Comparison of ENCODE assay signal across 12 cellular contexts in genomic region chr2:175136334-175137215, GRCh38. TPM values are rescaled to one million over a fixed set of nuclear protein-coding genes. Genes with fewer than 3 reads are reported as not detected.
DNase-seq lines count a peak whose midpoint lies in the region; ATAC-seq, FAIRE-seq and TF ChIP-seq lines count a peak whose summit lies in the region.
"Had no signal": no experiment of that assay in that cellular context is flagged by ENCODE, and none has a peak within 500 bp of the region (broad histone marks: within the 10 kb centered on the region; RNA-seq: fewer than 3 reads in every experiment).

No MANE protein-coding gene starts in this region.

- H3K36me3 Mint-ChIP-seq in activated T-helper 2 cell treated with anti-CD3 and anti-CD28 coated beads, Interferon-gamma antibody, Interleukin-2, Interleukin-4, amounts not matched to agents 10 μg/mL and 5 μg/mL and 100 μg/mL, durations not matched to agents 14 hours and 24 hours and 36 hours (ENCODE audit: low read depth) = peaks cover 55% of the 10 kb centered on the region

- no peak for DNase-seq in GM12892 (ENCODE audit: insufficient read length)
- no peak for DNase-seq in activated T-helper 2 cell treated with anti-CD3 and anti-CD28 coated beads, Interferon-gamma antibody, Interleukin-2, Interleukin-4, amounts not matched to agents 10 μg/mL and 5 μg/mL and 100 μg/mL, durations not matched to agents 14 hours and 24 hours and 36 hours (ENCODE audit: low spot score)
- no peak for DNase-seq in esophagus muscularis mucosa (ENCODE audit: extremely low spot score)
- no peak for DNase-seq in stimulated activated CD4-positive, alpha-beta T cell treated with anti-CD3 and anti-CD28 coated beads, Interleukin-4, amount 100 ng/mL, for 24 hours
- DNase-seq in DMS 273 (lab: John Stamatoyannopoulos, UW; ENCODE audit: unreplicated experiment) = no peak
- DNase-seq: left colon, occipital lobe, Peyer's patch had no signal

- TF ChIP-seq CTCF in esophagus muscularis mucosa (IDR thresholded peaks at IDR 0.05) = no peak

- intact Hi-C loops in activated T-helper 2 cell treated with anti-CD3 and anti-CD28 coated beads, Interferon-gamma antibody, Interleukin-2, Interleukin-4, amounts not matched to agents 10 μg/mL and 5 μg/mL and 100 μg/mL, durations not matched to agents 14 hours and 24 hours and 36 hours (cut with micrococcal nuclease) = no loop called here
- intact Hi-C loops in esophagus muscularis mucosa (cut with DNase I) = no loop called here

- H3K27ac ChIP-seq in esophagus muscularis mucosa (replicated peaks in 1 of 4) = no peak overlapping the region
- H3K27ac ChIP-seq: Peyer's patch had no signal

- peaks cover 4 to 16% (median 9%) of the 10 kb centered on the region in 4 donors for H3K36me3 ChIP-seq in esophagus muscularis mucosa

- H3K27me3 Mint-ChIP-seq in activated T-helper 2 cell treated with anti-CD3 and anti-CD28 coated beads, Interferon-gamma antibody, Interleukin-2, Interleukin-4, amounts not matched to agents 10 μg/mL and 5 μg/mL and 100 μg/mL, durations not matched to agents 14 hours and 24 hours and 36 hours (ENCODE audit: low read depth) = no peaks in the 10 kb centered on the region

- no peak overlapping the region for H3K27ac Mint-ChIP-seq in activated T-helper 2 cell treated with anti-CD3 and anti-CD28 coated beads, Interferon-gamma antibody, Interleukin-2, Interleukin-4, amounts not matched to agents 10 μg/mL and 5 μg/mL and 100 μg/mL, durations not matched to agents 14 hours and 24 hours and 36 hours

- no peaks in the 10 kb centered on the region for H3K9me3 ChIP-seq in esophagus muscularis mucosa
- H3K9me3 ChIP-seq: Peyer's patch had no signal

- TF ChIP-seq POLR2A in GM12892 (IDR thresholded peaks at IDR 0.05; ENCODE audit: low read depth, low read length) (no peak), esophagus muscularis mucosa (IDR thresholded peaks at IDR 0.05; ENCODE audit: low read depth) (no peak)

- no peak overlapping the region for H3K4me3 Mint-ChIP-seq in activated T-helper 2 cell treated with anti-CD3 and anti-CD28 coated beads, Interferon-gamma antibody, Interleukin-2, Interleukin-4, amounts not matched to agents 10 μg/mL and 5 μg/mL and 100 μg/mL, durations not matched to agents 14 hours and 24 hours and 36 hours (ENCODE audit: low read depth)

- H3K4me1 Mint-ChIP-seq in activated T-helper 2 cell treated with anti-CD3 and anti-CD28 coated beads, Interferon-gamma antibody, Interleukin-2, Interleukin-4, amounts not matched to agents 10 μg/mL and 5 μg/mL and 100 μg/mL, durations not matched to agents 14 hours and 24 hours and 36 hours (ENCODE audit: low read depth) = peaks cover 31% of the 10 kb centered on the region

- H3K27me3 ChIP-seq in esophagus muscularis mucosa = no peaks in the 10 kb centered on the region
- H3K27me3 ChIP-seq: Peyer's patch had no signal

- H3K4me3 ChIP-seq in esophagus muscularis mucosa = no peak overlapping the region
- H3K4me3 ChIP-seq: Peyer's patch had no signal

- ATAC-seq in GM19351 (IDR thresholded peaks at IDR 0.05; ENCODE audit: unreplicated experiment) (peak; percentile 83), HG02678 (IDR thresholded peaks at IDR 0.05; ENCODE audit: unreplicated experiment) (peak; percentile 84), HG03575 (IDR thresholded peaks at IDR 0.05; ENCODE audit: extremely low read depth, insufficient number of reproducible peaks, low FRiP score, unreplicated experiment) (peak; percentile 70)

- no peaks in the 10 kb centered on the region for H3K9me3 Mint-ChIP-seq in activated T-helper 2 cell treated with anti-CD3 and anti-CD28 coated beads, Interferon-gamma antibody, Interleukin-2, Interleukin-4, amounts not matched to agents 10 μg/mL and 5 μg/mL and 100 μg/mL, durations not matched to agents 14 hours and 24 hours and 36 hours

- FAIRE-seq in GM12892 (lab: Jason Lieb, UNC) = peak; percentile 67
- FAIRE-seq: TTC549 had no signal

- no peak for TF ChIP-seq EP300 in esophagus muscularis mucosa (IDR thresholded peaks at IDR 0.05)

- H3K4me1 ChIP-seq in esophagus muscularis mucosa = peaks cover 7 to 31% (median 16%) of the 10 kb centered on the region in 4 donors

RNA-seq across cellular contexts. Expression of gene ATF2, which starts 31.4 kb away (rescaled TPM):
- polyA plus RNA-seq in GM12892 (2012; ENCODE audit: missing spikeins) = 29.3 TPM
- 64.0 and 65.9 TPM in 2 replicates for total RNA-seq in activated T-helper 2 cell treated with anti-CD3 and anti-CD28 coated beads, Interferon-gamma antibody, Interleukin-2, Interleukin-4, amounts not matched to agents 10 μg/mL and 5 μg/mL and 100 μg/mL, durations not matched to agents 14 hours and 24 hours and 36 hours
- 10 to 100 TPM; 36.5 to 48.6 (median 43.5) TPM for total RNA-seq in esophagus muscularis mucosa

RNA-seq across cellular contexts. Expression of gene ATP5MC3, which starts 44.9 kb away (rescaled TPM):
- 483 TPM for polyA plus RNA-seq in GM12892 (2012; ENCODE audit: missing spikeins)
- total RNA-seq in activated T-helper 2 cell treated with anti-CD3 and anti-CD28 coated beads, Interferon-gamma antibody, Interleukin-2, Interleukin-4, amounts not matched to agents 10 μg/mL and 5 μg/mL and 100 μg/mL, durations not matched to agents 14 hours and 24 hours and 36 hours = 417 and 424 TPM in 2 replicates
- total RNA-seq in esophagus muscularis mucosa = 100 to 1,000 TPM; 123 to 141 (median 133) TPM
